ENCODE assay signal across 8 cellular contexts in the genomic region with DNA sequence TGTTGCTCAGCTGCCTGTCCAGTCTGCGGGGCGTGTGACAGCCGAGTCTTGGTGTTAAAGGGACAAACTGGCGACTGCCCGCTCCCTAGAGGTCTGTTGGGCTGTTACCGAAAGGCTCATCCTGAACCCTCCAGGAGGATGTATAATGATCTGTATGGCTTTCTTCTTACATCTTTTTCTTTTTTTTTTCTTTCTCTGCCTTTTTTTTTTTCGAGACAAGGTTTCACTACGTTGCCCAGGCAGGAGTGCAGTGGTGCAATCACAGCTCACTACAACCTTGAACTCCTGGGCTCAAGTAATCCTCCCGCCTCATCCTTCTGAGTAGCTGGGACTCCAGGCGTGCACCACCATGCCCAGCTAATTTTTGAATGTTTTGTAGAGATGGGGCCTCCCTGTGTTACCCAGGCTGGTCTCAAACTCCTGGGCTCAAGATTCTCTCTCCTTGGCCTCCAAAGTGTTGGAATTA. TPM values are rescaled to one million over a fixed set of nuclear protein-coding genes. Genes with fewer than 3 reads are reported as not detected.
DNase-seq lines count a peak whose midpoint lies in the region; ATAC-seq and TF ChIP-seq lines count a peak whose summit lies in the region.

No MANE protein-coding gene starts in this region.

- CTCF ChIA-PET in CD8-positive, alpha-beta T cell (lab: Charles Lee), result interaction anchor here (0.9 to 1.6 kb wide), 8 partner anchors 13 to 267 kb away, joined by 3 to 9 read pairs (median 4); partner anchors contain the start of genes ZDHHC4 and ZNF316

- H3K27ac ChIP-seq in CD8-positive, alpha-beta T cell (ENCODE audit: low read depth, low read length), result peak overlapping the region; percentile 83
- H3K27ac ChIP-seq in GM23338 (ENCODE audit: low read depth) (no peak overlapping the region), fibroblast of lung (ENCODE audit: insufficient read depth, low read length) (peak overlapping the region; percentile 61)

- in situ Hi-C loops in SK-MEL-5 (cut with HindIII; ENCODE audit: low pct_unique_long_range_greater_than_20kb, low sequenced_read_pairs), result no loop called here

- intact Hi-C loops in CD8-positive, alpha-beta T cell (cut with DNase I, micrococcal nuclease), result loop anchor here (1.0 kb wide), 5 partner anchors 13 to 117 kb away; partner anchors contain the start of genes ZDHHC4 (in 1 of the 2), ZNF12 (in 1 of the 2) and ZNF316 (in 1 of the 2)

- H2AFZ ChIP-seq in GM23338 (peak overlapping the region; percentile 90), fibroblast of lung (ENCODE audit: low read length) (peak overlapping the region; percentile 97)

- peak overlapping the region; percentile 96 for H3K4me2 ChIP-seq in GM23338
- peak overlapping the region; percentile 72 for H3K4me2 ChIP-seq in fibroblast of lung (ENCODE audit: extremely low read depth, insufficient read depth, low read length)

- no peak for TF ChIP-seq CTCF in CD8-positive, alpha-beta T cell (IDR thresholded peaks at IDR 0.05)
- no peak for TF ChIP-seq CTCF in GM23338 (conservative IDR thresholded peaks at IDR 0.05; ENCODE audit: low read depth in 2 of 2)
- TF ChIP-seq CTCF in fibroblast of lung (conservative IDR thresholded peaks at IDR 0.05 in 1 of 2, IDR thresholded peaks at IDR 0.05 in 1 of 2; ENCODE audit: low read depth in 1 of 2, low read length in 2 of 2), result no peak
- no peak for TF ChIP-seq CTCF in progenitor cell of endocrine pancreas (IDR thresholded peaks at IDR 0.05; ENCODE audit: unreplicated experiment)

- no peak for DNase-seq in CD8-positive, alpha-beta T cell
- DNase-seq in GM23338 (ENCODE audit: low spot score) (peak; percentile 63), SK-MEL-5 (ENCODE audit: low read depth, low spot score) (peak; percentile 32), fibroblast of lung (ENCODE audit: low read depth in 2 of 2) (peak in 1 of 2 donors; percentile 9), progenitor cell of endocrine pancreas (ENCODE audit: low spot score, unreplicated experiment) (no peak), mucosa of gallbladder (ENCODE audit: low spot score) (no peak), activated gamma-delta T cell treated with Interleukin-2 at 50 U/mL for 16 hours (no peak), DMS153 treated with DMSO at 0.1 percent for 48 hours (lab: John Stamatoyannopoulos, UW; ENCODE audit: unreplicated experiment) (no peak)

- peaks cover 30% of the 10 kb centered on the region for H3K36me3 ChIP-seq in CD8-positive, alpha-beta T cell (ENCODE audit: insufficient read depth, low read length)
- peaks cover 16% of the 10 kb centered on the region; the same call in 1 of the 2 replicates for H3K36me3 ChIP-seq in GM23338 (ENCODE audit: insufficient read depth)
- peaks cover 8% of the 10 kb centered on the region for H3K36me3 ChIP-seq in fibroblast of lung (ENCODE audit: control insufficient read depth, insufficient read depth, low read length)

- POLR2A ChIA-PET in CD8-positive, alpha-beta T cell (lab: Charles Lee), result interaction anchor here (0.8 to 2.4 kb wide), 10 partner anchors 9 to 63 kb away, joined by 3 to 29 read pairs (median 5); partner anchors contain the start of genes ZDHHC4 and ZNF316

- H3K4me1 ChIP-seq in CD8-positive, alpha-beta T cell (ENCODE audit: insufficient read depth, low read length), result peaks cover 24% of the 10 kb centered on the region
- H3K4me1 ChIP-seq in GM23338 (ENCODE audit: insufficient read depth) (0 out of 2 replicates have a peak, but pooled peaks cover 4% of the 10 kb centered on the region), fibroblast of lung (ENCODE audit: control insufficient read depth, extremely low read depth, insufficient read depth, low read length) (no peaks in the 10 kb centered on the region)

- no peak for ATAC-seq in CD8-positive, alpha-beta T cell
- peak; percentile 53 for ATAC-seq in GM23338

- peak overlapping the region; percentile 89 for H3K4me3 Mint-ChIP-seq in CD8-positive, alpha-beta T cell
- H3K4me3 Mint-ChIP-seq in GM23338 (peak overlapping the region; percentile 88), progenitor cell of endocrine pancreas (ENCODE audit: low read depth) (peak overlapping the region; percentile 88)

- H3K27ac Mint-ChIP-seq in CD8-positive, alpha-beta T cell, result peak overlapping the region; percentile 94
- H3K27ac Mint-ChIP-seq in GM23338, result no peak overlapping the region
- peak overlapping the region; percentile 91 for H3K27ac Mint-ChIP-seq in progenitor cell of endocrine pancreas

- H4K20me1 ChIP-seq in GM23338 (replicated peaks; ENCODE audit: insufficient read depth), result peaks cover 11% of the 10 kb centered on the region; the same call in 1 of the 2 replicates
- no peaks in the 10 kb centered on the region for H4K20me1 ChIP-seq in fibroblast of lung (ENCODE audit: control insufficient read depth, extremely low read depth, insufficient read depth, low read length)

- no peaks in the 10 kb centered on the region for H3K9me2 ChIP-seq in GM23338 (ENCODE audit: insufficient read depth)

- H3K27me3 Mint-ChIP-seq in CD8-positive, alpha-beta T cell (ENCODE audit: low read depth), result no peaks in the 10 kb centered on the region
- H3K27me3 Mint-ChIP-seq in GM23338 (ENCODE audit: insufficient read depth, low read depth, poor library complexity), result peaks cover 3% of the 10 kb centered on the region
- no peaks in the 10 kb centered on the region for H3K27me3 Mint-ChIP-seq in progenitor cell of endocrine pancreas

- H3K36me3 Mint-ChIP-seq in CD8-positive, alpha-beta T cell, result peaks cover 66% of the 10 kb centered on the region
- H3K36me3 Mint-ChIP-seq in GM23338 (ENCODE audit: low read depth) (peaks cover 68% of the 10 kb centered on the region), progenitor cell of endocrine pancreas (ENCODE audit: insufficient read depth) (peaks cover 31% of the 10 kb centered on the region)

- peaks cover 21% of the 10 kb centered on the region for H3K4me1 Mint-ChIP-seq in CD8-positive, alpha-beta T cell (ENCODE audit: low read depth)
- H3K4me1 Mint-ChIP-seq in GM23338, result peaks cover 8% of the 10 kb centered on the region; the same call in 2 of the 3 replicates
- peaks cover 5% of the 10 kb centered on the region for H3K4me1 Mint-ChIP-seq in progenitor cell of endocrine pancreas (ENCODE audit: low read depth)

- H3K27me3 ChIP-seq in CD8-positive, alpha-beta T cell (ENCODE audit: insufficient read depth, low read length), result no peaks in the 10 kb centered on the region
- H3K27me3 ChIP-seq in GM23338 (ENCODE audit: insufficient read depth) (no peaks in the 10 kb centered on the region), fibroblast of lung (ENCODE audit: control insufficient read depth, insufficient read depth, low read length) (no peaks in the 10 kb centered on the region)

- H3F3A ChIP-seq in GM23338 (replicated peaks; ENCODE audit: low read depth), result peaks cover 5% of the 10 kb centered on the region; the same call in 1 of the 2 replicates

- no peaks in the 10 kb centered on the region for H3K9me3 Mint-ChIP-seq in CD8-positive, alpha-beta T cell
- H3K9me3 Mint-ChIP-seq in GM23338 (no peaks in the 10 kb centered on the region), progenitor cell of endocrine pancreas (ENCODE audit: low read depth) (no peaks in the 10 kb centered on the region)

- H3K4me3 ChIP-seq in CD8-positive, alpha-beta T cell (ENCODE audit: low read depth, low read length), result peak overlapping the region; percentile 93
- H3K4me3 ChIP-seq in GM23338 (peak overlapping the region; percentile 95), fibroblast of lung (replicated peaks in 1 of 4; ENCODE audit: control extremely low read depth in 1 of 4, insufficient read depth in 1 of 4, low read depth in 3 of 4, low read length in 4 of 4) (peak overlapping the region; percentile 73 to 93 (median 88))

- no peaks in the 10 kb centered on the region for H3K9me3 ChIP-seq in CD8-positive, alpha-beta T cell (ENCODE audit: low read length)
- no peaks in the 10 kb centered on the region for H3K9me3 ChIP-seq in fibroblast of lung (ENCODE audit: control insufficient read depth, insufficient read depth, low read depth, low read length)

- H3K79me2 ChIP-seq in GM23338 (replicated peaks; ENCODE audit: insufficient read depth) (peaks cover 8% of the 10 kb centered on the region; the same call in 1 of the 2 replicates), fibroblast of lung (ENCODE audit: control insufficient read depth, insufficient read depth, low read length) (peaks cover 10% of the 10 kb centered on the region)

- peak overlapping the region; percentile 77 for H3K9ac ChIP-seq in fibroblast of lung (ENCODE audit: insufficient read depth, low read length)

RNA-seq across cellular contexts. Expression of gene INTS15, which starts 0.9 kb away (rescaled TPM):
- total RNA-seq in CD8-positive, alpha-beta T cell, result 10 to 100 TPM; 48.8 to 52.3 TPM
- 27.0 and 30.6 TPM in 2 replicates for total RNA-seq in GM23338 (2014; rRNA removed; shearing (Covaris generic))
- 7.0 and 8.1 TPM in 2 replicates for polyA plus RNA-seq in GM23338 (2016; fragmentation: Nextera tagmentation; extraction: Ambion mirVana)
- 18.5 and 28.2 TPM in 2 replicates for total RNA-seq in SK-MEL-5 (2014; rRNA removed; shearing (Covaris generic))
- polyA plus RNA-seq in SK-MEL-5 (2015; cell fraction: cytosol; rRNA removed), result 57.8 and 57.9 TPM in 2 replicates
- 36.7 and 70.3 TPM in 2 replicates for polyA plus RNA-seq in SK-MEL-5 (2015; cell fraction: nucleus; rRNA removed)
- total RNA-seq in fibroblast of lung, result 7.1 and 9.0 TPM in 2 replicates
- 11.7 and 18.3 TPM in 2 replicates for polyA plus RNA-seq in fibroblast of lung
- 11.0 and 15.5 TPM in 2 replicates for polyA plus RNA-seq in fibroblast of lung (2012)
- polyA minus RNA-seq in fibroblast of lung (ENCODE audit: low replicate concordance), result 18.2 and 20.6 TPM in 2 replicates
- 48.6 and 57.1 TPM in 2 replicates for total RNA-seq in progenitor cell of endocrine pancreas
- total RNA-seq in mucosa of gallbladder, result 32.1 TPM

RNA-seq across cellular contexts. Expression of gene ZDHHC4, which starts 13.4 kb away (rescaled TPM):
- 10 to 100 TPM; 35.6 to 37.0 TPM for total RNA-seq in CD8-positive, alpha-beta T cell
- 58.9 and 64.5 TPM in 2 replicates for total RNA-seq in GM23338 (2014; rRNA removed; shearing (Covaris generic))
- 31.2 and 32.5 TPM in 2 replicates for polyA plus RNA-seq in GM23338 (2016; fragmentation: Nextera tagmentation; extraction: Ambion mirVana)
- total RNA-seq in SK-MEL-5 (2014; rRNA removed; shearing (Covaris generic)), result 92.4 and 94.5 TPM in 2 replicates
- polyA plus RNA-seq in SK-MEL-5 (2015; cell fraction: cytosol; rRNA removed), result 56.2 and 72.3 TPM in 2 replicates
- 53.5 and 73.9 TPM in 2 replicates for polyA plus RNA-seq in SK-MEL-5 (2015; cell fraction: nucleus; rRNA removed)
- total RNA-seq in fibroblast of lung, result 65.2 and 72.7 TPM in 2 replicates
- 67.7 and 89.5 TPM in 2 replicates for polyA plus RNA-seq in fibroblast of lung
- polyA plus RNA-seq in fibroblast of lung (2012), result 45.9 and 49.4 TPM in 2 replicates
- polyA minus RNA-seq in fibroblast of lung (ENCODE audit: low replicate concordance), result 109 and 136 TPM in 2 replicates
- 83.4 and 86.5 TPM in 2 replicates for total RNA-seq in progenitor cell of endocrine pancreas
- 64.9 TPM for total RNA-seq in mucosa of gallbladder

RNA-seq across cellular contexts. Expression of gene ZNF853, which starts 24.7 kb away (rescaled TPM):
- 1 to 10 TPM; 4.2 to 4.8 TPM for total RNA-seq in CD8-positive, alpha-beta T cell
- total RNA-seq in GM23338 (2014; rRNA removed; shearing (Covaris generic)), result 8.9 and 9.8 TPM in 2 replicates
- 0.32 and 0.78 TPM in 2 replicates for polyA plus RNA-seq in GM23338 (2016; fragmentation: Nextera tagmentation; extraction: Ambion mirVana)
- total RNA-seq in SK-MEL-5 (2014; rRNA removed; shearing (Covaris generic)), result 0.16 and 0.35 TPM in 2 replicates
- 0.33 and 0.60 TPM in 2 replicates for polyA plus RNA-seq in SK-MEL-5 (2015; cell fraction: cytosol; rRNA removed)
- polyA plus RNA-seq in SK-MEL-5 (2015; cell fraction: nucleus; rRNA removed), result 0.32 and 1.3 TPM in 2 replicates
- total RNA-seq in fibroblast of lung, result 0.66 and 4.4 TPM in 2 replicates
- 0.05 and 0.43 TPM in 2 replicates for polyA plus RNA-seq in fibroblast of lung
- 0.10 and 0.53 TPM in 2 replicates for polyA plus RNA-seq in fibroblast of lung (2012)
- 1.3 TPM in 1 of 2 replicates, not detected in the other for polyA minus RNA-seq in fibroblast of lung (ENCODE audit: low replicate concordance)
- total RNA-seq in progenitor cell of endocrine pancreas, result 13.7 and 14.3 TPM in 2 replicates
- 11.2 TPM for total RNA-seq in mucosa of gallbladder

RNA-seq across cellular contexts. Expression of gene GRID2IP, which starts 39.4 kb away (rescaled TPM):
- total RNA-seq in CD8-positive, alpha-beta T cell, result under 1 TPM; 0.25 to 0.33 TPM
- 1.5 TPM in 2 replicates for total RNA-seq in GM23338 (2014; rRNA removed; shearing (Covaris generic))
- polyA plus RNA-seq in GM23338 (2016; fragmentation: Nextera tagmentation; extraction: Ambion mirVana), result 0.54 and 0.73 TPM in 2 replicates
- 0.03 TPM in 1 of 2 replicates, not detected in the other for total RNA-seq in SK-MEL-5 (2014; rRNA removed; shearing (Covaris generic))
- polyA plus RNA-seq in SK-MEL-5 (2015; cell fraction: cytosol; rRNA removed), result 0.10 and 0.14 TPM in 2 replicates
- polyA plus RNA-seq in SK-MEL-5 (2015; cell fraction: nucleus; rRNA removed), result 0.17 TPM in 1 of 2 replicates, not detected in the other
- total RNA-seq in fibroblast of lung, result not detected in 2 replicates
- polyA plus RNA-seq in fibroblast of lung, result not detected in 2 replicates
- not detected in 2 replicates for polyA plus RNA-seq in fibroblast of lung (2012)
- polyA minus RNA-seq in fibroblast of lung (ENCODE audit: low replicate concordance), result not detected in 2 replicates
- 2.0 and 2.5 TPM in 2 replicates for total RNA-seq in progenitor cell of endocrine pancreas
- total RNA-seq in mucosa of gallbladder, result 0.86 TPM

RNA-seq across cellular contexts. Expression of gene ZNF316, which starts 46.4 kb away (rescaled TPM):
- total RNA-seq in CD8-positive, alpha-beta T cell, result 10 to 100 TPM; 49.3 to 49.5 TPM
- 13.2 and 17.4 TPM in 2 replicates for total RNA-seq in GM23338 (2014; rRNA removed; shearing (Covaris generic))
- polyA plus RNA-seq in GM23338 (2016; fragmentation: Nextera tagmentation; extraction: Ambion mirVana) (1.1 and 1.2 TPM in 2 replicates), fibroblast of lung (4.5 and 5.1 TPM in 2 replicates)
- total RNA-seq in SK-MEL-5 (2014; rRNA removed; shearing (Covaris generic)), result 15.5 and 18.3 TPM in 2 replicates
- 26.6 and 32.6 TPM in 2 replicates for polyA plus RNA-seq in SK-MEL-5 (2015; cell fraction: cytosol; rRNA removed)
- 73.6 and 91.9 TPM in 2 replicates for polyA plus RNA-seq in SK-MEL-5 (2015; cell fraction: nucleus; rRNA removed)
- total RNA-seq in fibroblast of lung (13.0 and 13.9 TPM in 2 replicates), progenitor cell of endocrine pancreas (59.6 and 59.7 TPM in 2 replicates), mucosa of gallbladder (37.3 TPM)
- polyA plus RNA-seq in fibroblast of lung (2012), result 9.3 and 11.3 TPM in 2 replicates
- 5.9 and 9.6 TPM in 2 replicates for polyA minus RNA-seq in fibroblast of lung (ENCODE audit: low replicate concordance)

Comparison
In these comparisons a context has a peak if more than half of its experiments do, and no peak if none do; other contexts are left out.
1. DNase-seq: peak in GM23338 (single experiment) and SK-MEL-5 (single experiment); none in CD8-positive, alpha-beta T cell (0 of 7), progenitor cell of endocrine pancreas (single experiment), mucosa of gallbladder (single experiment), activated gamma-delta T cell treated with Interleukin-2 at 50 U/mL for 16 hours (single experiment) and DMS153 treated with DMSO at 0.1 percent for 48 hours (single experiment).
2. Peak in every context shown above with its lines, with median percentiles within 50 percentile points of each other: H3K4me3 ChIP-seq and H3K4me3 Mint-ChIP-seq.